In the genomic region with DNA sequence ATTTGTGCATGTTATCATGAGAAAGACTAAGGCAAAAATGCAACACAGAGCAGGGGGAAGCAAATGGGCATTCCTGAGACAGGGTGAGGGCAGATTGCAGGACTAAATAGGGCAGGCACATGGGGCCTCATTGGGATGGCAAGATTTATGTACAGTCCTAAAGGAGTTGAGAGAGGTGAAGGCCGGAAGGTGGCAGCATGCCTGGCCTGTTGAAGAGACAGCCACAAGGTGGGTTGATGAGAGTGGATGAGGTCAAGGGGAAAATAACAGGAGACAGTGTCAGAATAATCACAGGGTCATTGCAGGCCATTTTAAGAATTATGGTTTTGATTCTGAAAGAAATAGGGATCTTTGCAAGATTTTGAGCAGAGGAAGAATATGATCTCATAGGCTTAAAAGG, we compare ENCODE assay signal across 1 cellular context.
TF ChIP-seq lines count a peak whose summit lies in the region.

No MANE protein-coding gene starts in this region.

TF ChIP-seq in HCT116, 20 proteins besides CTCF, POLR2A, EP300 and RAD21 (continued from another document):
- no peak for TF ChIP-seq REST (IDR thresholded peaks at IDR 0.05; ENCODE audit: low read depth)
